9 cellular contexts compared by ENCODE assay signal in genomic region chr17:38341035-38341721, GRCh38. TPM values are rescaled to one million over a fixed set of nuclear protein-coding genes. Genes with fewer than 3 reads are reported as not detected.
DNase-seq lines count a peak whose midpoint lies in the region; ATAC-seq and TF ChIP-seq lines count a peak whose summit lies in the region.
"Had no signal": no experiment of that assay in that cellular context is flagged by ENCODE, and none has a peak within 500 bp of the region (broad histone marks: within the 10 kb centered on the region; RNA-seq: fewer than 3 reads in every experiment).

No MANE protein-coding gene starts in this region.

- H3K9me3 Mint-ChIP-seq in type B pancreatic cell: no peaks in the 10 kb centered on the region

- H3K9ac ChIP-seq in GM23248: no peak overlapping the region

- H3K27me3 Mint-ChIP-seq in type B pancreatic cell: peaks cover 12% of the 10 kb centered on the region

- WGBS in GM23248 (ENCODE audit: low coverage in 1 of 2, low lambda C conversion rate in 2 of 2, missing lambda C conversion rate in 2 of 2), 2 experiments: 58 to 63% methylated on average over 5 of the region's 5 CpGs

- H3K27me3 ChIP-seq in GM23248 (replicated peaks; ENCODE audit: insufficient read depth): no peaks in the 10 kb centered on the region

- DNase-seq in GM23248 (peak; percentile 36), NCI-H2196 treated with DMSO at 0.1 percent for 48 hours (lab: John Stamatoyannopoulos, UW; ENCODE audit: unreplicated experiment) (peak; percentile 32), dermis microvascular lymphatic vessel endothelial cell (ENCODE audit: low read depth in 2 of 2) (peak; percentile 34 to 62), occipital lobe (lab: John Stamatoyannopoulos, UW) (peak; percentile 50), type B pancreatic cell (ENCODE audit: extremely low spot score, unreplicated experiment) (no peak), GM19240 (ENCODE audit: insufficient read length, low spot score) (no peak)
- DNase-seq: activated CD4-positive, alpha-beta T cell treated with anti-CD3 and anti-CD28 coated beads, Interleukin-2, amount 50 U/mL, for 48 hours had no signal

- H3K9me2 ChIP-seq in GM23248 (ENCODE audit: insufficient read depth): no peaks in the 10 kb centered on the region

- no peaks in the 10 kb centered on the region for H3F3A ChIP-seq in GM23248 (ENCODE audit: insufficient read depth)

- no peaks in the 10 kb centered on the region for H3K79me2 ChIP-seq in GM23248 (ENCODE audit: insufficient read depth)

- H3K9me3 ChIP-seq in GM23248 (ENCODE audit: low read depth): no peaks in the 10 kb centered on the region

- no peak overlapping the region for H3K4me2 ChIP-seq in GM23248 (ENCODE audit: unreplicated experiment)

- H3K4me1 Mint-ChIP-seq in type B pancreatic cell (ENCODE audit: unreplicated experiment): peaks cover 6% of the 10 kb centered on the region

- H3K36me3 ChIP-seq in GM23248 (ENCODE audit: low read depth): no peaks in the 10 kb centered on the region

- in situ Hi-C loops in GM23248 (cut with MboI): no loop called here

- ATAC-seq in HG03039 (IDR thresholded peaks at IDR 0.05; ENCODE audit: unreplicated experiment) (no peak), HG02885 (IDR thresholded peaks at IDR 0.05; ENCODE audit: poor library complexity, unreplicated experiment) (no peak)

- H3K4me3 ChIP-seq in GM23248: no peak overlapping the region

- H2AFZ ChIP-seq in GM23248: no peak overlapping the region

- TF ChIP-seq CTCF in type B pancreatic cell (conservative IDR thresholded peaks at IDR 0.05): no peak

- no peaks in the 10 kb centered on the region for H4K20me1 ChIP-seq in GM23248 (ENCODE audit: insufficient read depth)

- no peak overlapping the region for H3K27ac ChIP-seq in GM23248

- no peaks in the 10 kb centered on the region for H3K4me1 ChIP-seq in GM23248 (ENCODE audit: insufficient read depth)

- no peaks in the 10 kb centered on the region for H3K36me3 Mint-ChIP-seq in type B pancreatic cell

- no peak overlapping the region for H3K27ac Mint-ChIP-seq in type B pancreatic cell

- no peak overlapping the region for H3K4me3 Mint-ChIP-seq in type B pancreatic cell

RNA-seq across cellular contexts. Expression of gene GPR179, which starts 2.6 kb away (rescaled TPM):
- total RNA-seq in GM23248 (2014; rRNA removed; shearing (Covaris generic)): not detected in 2 replicates
- polyA plus RNA-seq in GM23248 (2016; fragmentation: Nextera tagmentation; extraction: Ambion mirVana): not detected in 2 replicates
- total RNA-seq in dermis microvascular lymphatic vessel endothelial cell (not detected in 2 replicates), occipital lobe (0.31 TPM), type B pancreatic cell (ENCODE audit: low replicate concordance) (0.14 and 0.59 TPM in 2 replicates)

RNA-seq across cellular contexts. Expression of gene SOCS7, which starts 10.5 kb away (rescaled TPM):
- total RNA-seq in GM23248 (2014; rRNA removed; shearing (Covaris generic)): 6.8 and 9.9 TPM in 2 replicates
- polyA plus RNA-seq in GM23248 (2016; fragmentation: Nextera tagmentation; extraction: Ambion mirVana): 1.3 TPM in 2 replicates
- 5.5 and 7.7 TPM in 2 replicates for total RNA-seq in dermis microvascular lymphatic vessel endothelial cell
- 59.4 TPM for total RNA-seq in occipital lobe
- 25.8 and 33.0 TPM in 2 replicates for total RNA-seq in type B pancreatic cell (ENCODE audit: low replicate concordance)

RNA-seq across cellular contexts. Expression of gene MRPL45, which starts 44.2 kb away (rescaled TPM):
- 30.0 and 42.6 TPM in 2 replicates for total RNA-seq in GM23248 (2014; rRNA removed; shearing (Covaris generic))
- 29.5 and 32.0 TPM in 2 replicates for polyA plus RNA-seq in GM23248 (2016; fragmentation: Nextera tagmentation; extraction: Ambion mirVana)
- total RNA-seq in dermis microvascular lymphatic vessel endothelial cell: 29.7 and 29.9 TPM in 2 replicates
- 33.8 TPM for total RNA-seq in occipital lobe
- total RNA-seq in type B pancreatic cell (ENCODE audit: low replicate concordance): 37.3 and 47.1 TPM in 2 replicates

Comparison
In these comparisons a context has a peak if more than half of its experiments do, and no peak if none do; other contexts are left out.
1. DNase-seq: peak in GM23248 (single experiment), NCI-H2196 treated with DMSO at 0.1 percent for 48 hours (single experiment), dermis microvascular lymphatic vessel endothelial cell (2 of 2) and occipital lobe (single experiment); none in type B pancreatic cell (single experiment) and GM19240 (single experiment).